33 cellular contexts compared by ENCODE assay signal in genomic region chr16:84258266-84258665, GRCh38. TPM values are rescaled to one million over a fixed set of nuclear protein-coding genes. Genes with fewer than 3 reads are reported as not detected.
"Had no signal": no experiment of that assay in that cellular context is flagged by ENCODE, and none has a peak within 500 bp of the region (broad histone marks: within the 10 kb centered on the region; RNA-seq: fewer than 3 reads in every experiment).

No MANE protein-coding gene starts in this region.

- H3K4me3 ChIP-seq: colonic mucosa, esophagus squamous epithelium, gastrocnemius medialis, heart right ventricle, left lung, lower lobe of right lung had no signal

- H3K27me3 ChIP-seq: colonic mucosa had no signal

- H3K4me1 ChIP-seq: colonic mucosa, esophagus squamous epithelium, gastrocnemius medialis, heart right ventricle, left lung, lower lobe of right lung had no signal

- ATAC-seq: effector memory CD8-positive, alpha-beta T cell; esophagus mucosa; gastrocnemius medialis; heart right ventricle; left cardiac atrium; left lung; left ventricle myocardium superior; lower lobe of right lung; naive thymus-derived CD4-positive, alpha-beta T cell had no signal

- H3K4me1 Mint-ChIP-seq: endodermal cell; naive thymus-derived CD4-positive, alpha-beta T cell had no signal

- H3K9me3 ChIP-seq: colonic mucosa, esophagus squamous epithelium, gastrocnemius medialis had no signal

- H3K27ac Mint-ChIP-seq: dendritic cell treated with granulocyte-macrophage colony-stimulating factor and Interleukin-4, amounts not matched to agents 40 ng/mL and 50 ng/mL, for 4 days; effector memory CD8-positive, alpha-beta T cell; endodermal cell; naive thymus-derived CD4-positive, alpha-beta T cell had no signal

- H3K9me3 Mint-ChIP-seq: dendritic cell treated with granulocyte-macrophage colony-stimulating factor and Interleukin-4, amounts not matched to agents 40 ng/mL and 50 ng/mL, for 4 days had no signal

- DNase-seq: colonic mucosa; cortex of kidney; effector CD8-positive, alpha-beta T cell; effector memory CD8-positive, alpha-beta T cell; endodermal cell; erythroblast; esophagus squamous epithelium; foreskin fibroblast; foreskin melanocyte; gastrocnemius medialis; glutamatergic neuron; head of caudate nucleus; heart right ventricle; hippocampal formation; left cardiac atrium; left lung; left ventricle myocardium superior; lower lobe of right lung; mesenchymal stem cell; midbrain; naive thymus-derived CD4-positive, alpha-beta T cell had no signal

- H3K36me3 ChIP-seq: colonic mucosa, esophagus squamous epithelium, gastrocnemius medialis, heart right ventricle, left lung, lower lobe of right lung had no signal

- H3K27ac ChIP-seq: colonic mucosa, epithelial cell of prostate, esophagus squamous epithelium, gastrocnemius medialis, heart right ventricle, left lung, lower lobe of right lung had no signal

- H3K4me3 Mint-ChIP-seq: dendritic cell treated with granulocyte-macrophage colony-stimulating factor and Interleukin-4, amounts not matched to agents 40 ng/mL and 50 ng/mL, for 4 days; effector memory CD8-positive, alpha-beta T cell; endodermal cell; naive thymus-derived CD4-positive, alpha-beta T cell had no signal

RNA-seq across cellular contexts. Expression of gene KCNG4, which starts 18.5 kb away (rescaled TPM):
- total RNA-seq: colonic mucosa; dermis microvascular lymphatic vessel endothelial cell; endodermal cell; esophagus mucosa; esophagus squamous epithelium; gastrocnemius medialis; glomerular endothelial cell; heart right ventricle; kidney epithelial cell; left cardiac atrium; left lung; left ventricle myocardium superior; lower leg skin; lower lobe of right lung; lung microvascular endothelial cell; mesenteric fat pad; mononuclear cell; mucosa of gallbladder; naive thymus-derived CD4-positive, alpha-beta T cell had no signal
- polyA plus RNA-seq: heart right ventricle; keratinocyte; naive thymus-derived CD4-positive, alpha-beta T cell had no signal

RNA-seq across cellular contexts. Expression of gene WFDC1, which starts 36.4 kb away (rescaled TPM):
- total RNA-seq: dermis microvascular lymphatic vessel endothelial cell; glomerular endothelial cell; lung microvascular endothelial cell; naive thymus-derived CD4-positive, alpha-beta T cell had no signal
- polyA plus RNA-seq: keratinocyte; naive thymus-derived CD4-positive, alpha-beta T cell had no signal
